ENCODE assay signal across 1 cellular context in the genomic region with DNA sequence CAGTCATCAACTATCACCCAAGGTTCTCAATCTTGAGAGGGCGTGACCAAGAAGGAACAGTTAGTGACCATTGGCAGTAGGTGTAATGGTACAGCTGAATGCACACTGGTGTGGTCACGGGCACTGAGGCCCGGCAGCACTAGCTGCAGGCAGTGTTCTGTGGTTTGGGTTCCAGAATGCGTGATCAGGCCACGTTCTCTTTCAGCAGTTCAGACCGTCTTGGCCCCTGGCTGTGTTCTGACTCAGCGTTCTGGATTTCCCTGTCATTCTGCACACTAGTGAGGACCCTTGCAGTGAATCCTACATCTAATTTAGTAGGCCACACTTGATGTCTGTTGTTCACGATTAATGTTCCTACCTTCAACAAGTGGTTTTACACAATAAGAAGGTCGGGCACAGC.
TF ChIP-seq lines count a peak whose summit lies in the region.

No MANE protein-coding gene starts in this region.

TF ChIP-seq in K562, 482 proteins besides CTCF, POLR2A, EP300 and RAD21 (continued from another document):
- TF ChIP-seq, protein P1, sequence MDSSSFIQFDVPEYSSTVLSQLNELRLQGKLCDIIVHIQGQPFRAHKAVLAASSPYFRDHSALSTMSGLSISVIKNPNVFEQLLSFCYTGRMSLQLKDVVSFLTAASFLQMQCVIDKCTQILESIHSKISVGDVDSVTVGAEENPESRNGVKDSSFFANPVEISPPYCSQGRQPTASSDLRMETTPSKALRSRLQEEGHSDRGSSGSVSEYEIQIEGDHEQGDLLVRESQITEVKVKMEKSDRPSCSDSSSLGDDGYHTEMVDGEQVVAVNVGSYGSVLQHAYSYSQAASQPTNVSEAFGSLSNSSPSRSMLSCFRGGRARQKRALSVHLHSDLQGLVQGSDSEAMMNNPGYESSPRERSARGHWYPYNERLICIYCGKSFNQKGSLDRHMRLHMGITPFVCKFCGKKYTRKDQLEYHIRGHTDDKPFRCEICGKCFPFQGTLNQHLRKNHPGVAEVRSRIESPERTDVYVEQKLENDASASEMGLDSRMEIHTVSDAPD (CRISPR knock-in tag; IDR thresholded peaks at IDR 0.05), result no peak
- TF ChIP-seq MEF2A (IDR thresholded peaks at IDR 0.05; ENCODE audit: control insufficient read depth, low read depth, low read length) (no peak), BMI1 (IDR thresholded peaks at IDR 0.05; ENCODE audit: low read length) (no peak), ZBTB2 (IDR thresholded peaks at IDR 0.05) (no peak), NFE2L1 (tag; IDR thresholded peaks at IDR 0.05; ENCODE audit: borderline replicate concordance, low read depth) (no peak), ATF2 (CRISPR knock-in tag; IDR thresholded peaks at IDR 0.05) (no peak), TCF7 (IDR thresholded peaks at IDR 0.05; ENCODE audit: borderline replicate concordance) (no peak), NR3C1 (CRISPR knock-in tag; IDR thresholded peaks at IDR 0.05) (no peak), TEAD2 (tag; IDR thresholded peaks at IDR 0.05) (no peak), SP1 (CRISPR knock-in tag; IDR thresholded peaks at IDR 0.05) (no peak)
- TF ChIP-seq, protein P2, sequence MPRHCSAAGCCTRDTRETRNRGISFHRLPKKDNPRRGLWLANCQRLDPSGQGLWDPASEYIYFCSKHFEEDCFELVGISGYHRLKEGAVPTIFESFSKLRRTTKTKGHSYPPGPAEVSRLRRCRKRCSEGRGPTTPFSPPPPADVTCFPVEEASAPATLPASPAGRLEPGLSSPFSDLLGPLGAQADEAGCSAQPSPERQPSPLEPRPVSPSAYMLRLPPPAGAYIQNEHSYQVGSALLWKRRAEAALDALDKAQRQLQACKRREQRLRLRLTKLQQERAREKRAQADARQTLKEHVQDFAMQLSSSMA (CRISPR knock-in tag; IDR thresholded peaks at IDR 0.05), result no peak
- TF ChIP-seq, protein P3, sequence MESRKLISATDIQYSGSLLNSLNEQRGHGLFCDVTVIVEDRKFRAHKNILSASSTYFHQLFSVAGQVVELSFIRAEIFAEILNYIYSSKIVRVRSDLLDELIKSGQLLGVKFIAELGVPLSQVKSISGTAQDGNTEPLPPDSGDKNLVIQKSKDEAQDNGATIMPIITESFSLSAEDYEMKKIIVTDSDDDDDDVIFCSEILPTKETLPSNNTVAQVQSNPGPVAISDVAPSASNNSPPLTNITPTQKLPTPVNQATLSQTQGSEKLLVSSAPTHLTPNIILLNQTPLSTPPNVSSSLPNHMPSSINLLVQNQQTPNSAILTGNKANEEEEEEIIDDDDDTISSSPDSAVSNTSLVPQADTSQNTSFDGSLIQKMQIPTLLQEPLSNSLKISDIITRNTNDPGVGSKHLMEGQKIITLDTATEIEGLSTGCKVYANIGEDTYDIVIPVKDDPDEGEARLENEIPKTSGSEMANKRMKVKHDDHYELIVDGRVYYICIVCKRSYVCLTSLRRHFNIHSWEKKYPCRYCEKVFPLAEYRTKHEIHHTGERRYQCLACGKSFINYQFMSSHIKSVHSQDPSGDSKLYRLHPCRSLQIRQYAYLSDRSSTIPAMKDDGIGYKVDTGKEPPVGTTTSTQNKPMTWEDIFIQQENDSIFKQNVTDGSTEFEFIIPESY (CRISPR knock-in tag; IDR thresholded peaks at IDR 0.05), result no peak
- TF ChIP-seq, protein P4, sequence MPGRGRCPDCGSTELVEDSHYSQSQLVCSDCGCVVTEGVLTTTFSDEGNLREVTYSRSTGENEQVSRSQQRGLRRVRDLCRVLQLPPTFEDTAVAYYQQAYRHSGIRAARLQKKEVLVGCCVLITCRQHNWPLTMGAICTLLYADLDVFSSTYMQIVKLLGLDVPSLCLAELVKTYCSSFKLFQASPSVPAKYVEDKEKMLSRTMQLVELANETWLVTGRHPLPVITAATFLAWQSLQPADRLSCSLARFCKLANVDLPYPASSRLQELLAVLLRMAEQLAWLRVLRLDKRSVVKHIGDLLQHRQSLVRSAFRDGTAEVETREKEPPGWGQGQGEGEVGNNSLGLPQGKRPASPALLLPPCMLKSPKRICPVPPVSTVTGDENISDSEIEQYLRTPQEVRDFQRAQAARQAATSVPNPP (IDR thresholded peaks at IDR 0.05; ENCODE audit: borderline replicate concordance, insufficient read depth, insufficient read length), result no peak
